17 cellular contexts compared by ENCODE assay signal in the genomic region with DNA sequence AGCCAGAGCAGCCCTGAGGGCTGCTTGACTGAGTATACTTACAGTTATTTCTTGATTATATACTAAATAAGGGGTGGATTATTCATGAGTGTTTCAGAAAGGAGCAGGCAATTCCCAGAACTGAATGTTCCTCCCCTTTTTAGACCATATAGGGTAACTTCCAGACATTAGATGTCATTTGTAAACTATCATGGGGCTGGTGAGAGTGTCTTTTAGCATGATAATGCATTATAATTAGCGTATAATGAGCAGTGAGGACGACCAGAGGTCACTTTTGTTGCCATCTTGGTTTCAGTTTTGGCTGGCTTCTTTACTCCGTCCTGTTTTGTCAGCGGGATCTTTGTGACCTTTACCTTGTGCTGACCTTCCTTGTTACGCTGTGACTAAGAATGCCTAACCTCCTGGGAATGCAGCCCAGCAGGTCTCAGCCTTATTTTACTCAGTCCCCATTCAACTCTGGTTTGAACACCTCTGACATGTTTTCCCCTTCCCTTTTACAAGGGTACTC. TPM values are rescaled to one million over a fixed set of nuclear protein-coding genes. Genes with fewer than 3 reads are reported as not detected.
DNase-seq lines count a peak whose midpoint lies in the region; ATAC-seq and TF ChIP-seq lines count a peak whose summit lies in the region.
"Had no signal": no experiment of that assay in that cellular context is flagged by ENCODE, and none has a peak within 500 bp of the region (broad histone marks: within the 10 kb centered on the region; RNA-seq: fewer than 3 reads in every experiment).

No MANE protein-coding gene starts in this region.

- ATAC-seq in GM19324 (IDR thresholded peaks at IDR 0.05; ENCODE audit: low FRiP score, unreplicated experiment), result peak; percentile 70
- no peak for ATAC-seq in HG03571 (IDR thresholded peaks at IDR 0.05; ENCODE audit: unreplicated experiment)

- H3K27me3 ChIP-seq in HUES48 (ENCODE audit: control insufficient read depth, insufficient read depth, low read length), result no peaks in the 10 kb centered on the region

- H3K4me3 Mint-ChIP-seq in T-helper 2 cell treated with Interferon-gamma antibody and Interleukin-4, amounts not matched to agents 5 μg/mL and 100 μg/mL, for 36 hours, result no peak overlapping the region
- H3K4me3 Mint-ChIP-seq: activated CD4-positive, alpha-beta T cell treated with anti-CD3 and anti-CD28 coated beads, Interleukin-2, amount 10 ng/mL, durations not matched to agents 7 days and 5 days had no signal

- peaks cover 73% of the 10 kb centered on the region for H3K36me3 ChIP-seq in HUES48 (ENCODE audit: control insufficient read depth, insufficient read depth, low read length)

- peaks cover 4% of the 10 kb centered on the region for H3K36me3 Mint-ChIP-seq in T-helper 2 cell treated with Interferon-gamma antibody and Interleukin-4, amounts not matched to agents 5 μg/mL and 100 μg/mL, for 36 hours (ENCODE audit: low read depth)

- H3K4me3 ChIP-seq in HUES48 (ENCODE audit: low read depth, low read length) (no peak overlapping the region), epithelial cell of esophagus (ENCODE audit: low read length) (no peak overlapping the region)

- H3K27me3 Mint-ChIP-seq in T-helper 2 cell treated with Interferon-gamma antibody and Interleukin-4, amounts not matched to agents 5 μg/mL and 100 μg/mL, for 36 hours (ENCODE audit: low read depth), result no peaks in the 10 kb centered on the region
- H3K27me3 Mint-ChIP-seq: activated CD4-positive, alpha-beta T cell treated with anti-CD3 and anti-CD28 coated beads, Interleukin-2, amount 10 ng/mL, durations not matched to agents 7 days and 5 days had no signal

- H3K4me1 ChIP-seq in HUES48 (ENCODE audit: control insufficient read depth, insufficient read depth, low read length), result peaks cover 12% of the 10 kb centered on the region; the same call in 1 of the 2 replicates

- no peaks in the 10 kb centered on the region for H3K4me1 Mint-ChIP-seq in T-helper 2 cell treated with Interferon-gamma antibody and Interleukin-4, amounts not matched to agents 5 μg/mL and 100 μg/mL, for 36 hours (ENCODE audit: low read depth)
- H3K4me1 Mint-ChIP-seq: activated CD4-positive, alpha-beta T cell treated with anti-CD3 and anti-CD28 coated beads, Interleukin-2, amount 10 ng/mL, durations not matched to agents 7 days and 5 days had no signal

- DNase-seq in epithelial cell of esophagus (ENCODE audit: low read depth) (peak; percentile 85), mucosa of gallbladder (ENCODE audit: low spot score) (peak; percentile 72)
- no peak for DNase-seq in activated CD8-positive, alpha-beta memory T cell treated with anti-CD3 and anti-CD28 coated beads, Interleukin-2, amount 50 U/mL, for 4 hours
- no peak for DNase-seq in T-helper 2 cell treated with Interferon-gamma antibody and Interleukin-4, amounts not matched to agents 5 μg/mL and 100 μg/mL, for 36 hours (ENCODE audit: low spot score)
- DNase-seq in effector CD8-positive, alpha-beta T cell (lab: John Stamatoyannopoulos, UW), result no peak
- DNase-seq: activated CD4-positive, alpha-beta T cell treated with anti-CD3 and anti-CD28 coated beads, Interleukin-2, amount 10 ng/mL, durations not matched to agents 7 days and 5 days; activated gamma-delta T cell; cerebellar nuclear complex; MM.1S; NCI-H526; nucleus accumbens; stimulated activated CD4-positive, alpha-beta T cell treated with anti-CD3 and anti-CD28 coated beads, Interleukin-2, amount 100 ng/mL, for 24 hours; stimulated activated naive CD4-positive, alpha-beta T cell had no signal

- no peak for TF ChIP-seq CTCF in epithelial cell of esophagus (IDR thresholded peaks at IDR 0.05; ENCODE audit: insufficient read depth, low read depth, low read length, missing control alignments)

- H3K27ac ChIP-seq in HUES48 (ENCODE audit: low read depth, low read length), result peak overlapping the region; percentile 57
- H3K27ac ChIP-seq: C4-2B had no signal

- no peak overlapping the region for H3K9ac ChIP-seq in HUES48 (ENCODE audit: low read depth, low read length)

- H3K27ac Mint-ChIP-seq in T-helper 2 cell treated with Interferon-gamma antibody and Interleukin-4, amounts not matched to agents 5 μg/mL and 100 μg/mL, for 36 hours, result no peak overlapping the region
- H3K27ac Mint-ChIP-seq: activated CD4-positive, alpha-beta T cell treated with anti-CD3 and anti-CD28 coated beads, Interleukin-2, amount 10 ng/mL, durations not matched to agents 7 days and 5 days had no signal

- H3K9me3 ChIP-seq in HUES48 (ENCODE audit: control insufficient read depth, insufficient read depth, low read length), result peaks cover 2% of the 10 kb centered on the region; the same call in 1 of the 2 replicates

- H3K9me3 Mint-ChIP-seq in T-helper 2 cell treated with Interferon-gamma antibody and Interleukin-4, amounts not matched to agents 5 μg/mL and 100 μg/mL, for 36 hours, result peaks cover 8% of the 10 kb centered on the region

RNA-seq across cellular contexts. Expression of gene KCTD3, which starts 16.1 kb away (rescaled TPM):
- total RNA-seq in mucosa of gallbladder, result 55.7 TPM

Comparison
In these comparisons a context has a peak if more than half of its experiments do, and no peak if none do; other contexts are left out.
1. DNase-seq: peak in epithelial cell of esophagus (single experiment) and mucosa of gallbladder (single experiment); none in activated CD8-positive, alpha-beta memory T cell treated with anti-CD3 and anti-CD28 coated beads, Interleukin-2, amount 50 U/mL, for 4 hours (single experiment), T-helper 2 cell treated with Interferon-gamma antibody and Interleukin-4, amounts not matched to agents 5 μg/mL and 100 μg/mL, for 36 hours (single experiment) and effector CD8-positive, alpha-beta T cell (single experiment).